17 cellular contexts compared by ENCODE assay signal in genomic region chr14:90561031-90561430, GRCh38.
DNase-seq lines count a peak whose midpoint lies in the region; ATAC-seq and TF ChIP-seq lines count a peak whose summit lies in the region.
"Had no signal": no experiment of that assay in that cellular context is flagged by ENCODE, and none has a peak within 500 bp of the region (broad histone marks: within the 10 kb centered on the region; RNA-seq: fewer than 3 reads in every experiment).

No MANE protein-coding gene starts in this region.

- TF ChIP-seq CTCF in natural killer cell (IDR thresholded peaks at IDR 0.05) (no peak), brain (conservative IDR thresholded peaks at IDR 0.05) (no peak), tibial artery (IDR thresholded peaks at IDR 0.05) (no peak)
- TF ChIP-seq CTCF in activated CD8-positive, alpha-beta T cell treated with anti-CD3 and anti-CD28 coated beads for 36 hours (IDR thresholded peaks at IDR 0.05) = no peak

- no peaks in the 10 kb centered on the region for H3K36me3 Mint-ChIP-seq in natural killer cell treated with Interleukin-12 subunit alpha and Interleukin-12 subunit beta and Interleukin-15 and Interleukin-18, amount 100 ng/mL, for 72 hours
- H3K36me3 Mint-ChIP-seq in natural killer cell = no peaks in the 10 kb centered on the region
- H3K36me3 Mint-ChIP-seq in brain = peaks cover 13% of the 10 kb centered on the region
- no peaks in the 10 kb centered on the region for H3K36me3 Mint-ChIP-seq in activated CD8-positive, alpha-beta T cell treated with anti-CD3 and anti-CD28 coated beads for 36 hours (ENCODE audit: low read depth)

- peak in 1 of 2 donors; percentile 4 for ATAC-seq in natural killer cell treated with Interleukin-12 subunit alpha and Interleukin-12 subunit beta and Interleukin-15 and Interleukin-18, amount 100 ng/mL, for 72 hours
- ATAC-seq in natural killer cell = no peak
- ATAC-seq in activated CD8-positive, alpha-beta T cell treated with anti-CD3 and anti-CD28 coated beads for 36 hours = no peak
- ATAC-seq: Panc1, Right ventricle myocardium inferior, SK-N-SH treated with all-trans-retinoic acid at 6 μM for 48 hours had no signal

- H3K27me3 ChIP-seq in tibial artery = no peaks in the 10 kb centered on the region
- H3K27me3 ChIP-seq: BLaER1 treated with 17β-estradiol and CSF1 and Interleukin-3, amounts not matched to agents 10 nM and 100 nM had no signal

- H3K9me3 Mint-ChIP-seq in natural killer cell treated with Interleukin-12 subunit alpha and Interleukin-12 subunit beta and Interleukin-15 and Interleukin-18, amount 100 ng/mL, for 72 hours = no peaks in the 10 kb centered on the region
- H3K9me3 Mint-ChIP-seq in natural killer cell (no peaks in the 10 kb centered on the region), brain (no peaks in the 10 kb centered on the region)
- H3K9me3 Mint-ChIP-seq in activated CD8-positive, alpha-beta T cell treated with anti-CD3 and anti-CD28 coated beads for 36 hours = no peaks in the 10 kb centered on the region

- peak; percentile 56 for DNase-seq in natural killer cell treated with Interleukin-12 subunit alpha and Interleukin-12 subunit beta and Interleukin-15 and Interleukin-18, amount 100 ng/mL, for 72 hours (ENCODE audit: low spot score)
- DNase-seq in natural killer cell = no peak
- DNase-seq in left kidney (ENCODE audit: low read depth, low spot score) = peak; percentile 59
- no peak for DNase-seq in activated CD8-positive, alpha-beta T cell treated with anti-CD3 and anti-CD28 coated beads for 36 hours
- DNase-seq in tibial artery = no peak
- DNase-seq in NOMO-1 (lab: John Stamatoyannopoulos, UW; ENCODE audit: unreplicated experiment in 2 of 2) = no peak
- DNase-seq: DMS153, EL, IMR-90, Kasumi-1, NCI-H2081 treated with DMSO at 0.1 percent for 48 hours, NCI-H446 had no signal

- CTCF ChIA-PET in activated CD8-positive, alpha-beta T cell treated with anti-CD3 and anti-CD28 coated beads for 36 hours (lab: Charles Lee) = interaction anchor here (0.9 kb wide), 1 partner anchor 136 kb away, joined by 4 read pairs; no protein-coding TSS in a partner anchor

- no peaks in the 10 kb centered on the region for H3K4me1 Mint-ChIP-seq in natural killer cell treated with Interleukin-12 subunit alpha and Interleukin-12 subunit beta and Interleukin-15 and Interleukin-18, amount 100 ng/mL, for 72 hours (ENCODE audit: low read depth in 2 of 2)
- H3K4me1 Mint-ChIP-seq in natural killer cell = no peaks in the 10 kb centered on the region
- H3K4me1 Mint-ChIP-seq in brain = peaks cover 46% of the 10 kb centered on the region
- no peaks in the 10 kb centered on the region for H3K4me1 Mint-ChIP-seq in activated CD8-positive, alpha-beta T cell treated with anti-CD3 and anti-CD28 coated beads for 36 hours (ENCODE audit: low read depth)

- H3K4me3 ChIP-seq in tibial artery = no peak overlapping the region
- H3K4me3 ChIP-seq: BLaER1 treated with 17β-estradiol and CSF1 and Interleukin-3, amounts not matched to agents 10 nM and 100 nM had no signal

- H3K4me1 ChIP-seq in tibial artery = peaks cover 0 to 8% (median 7%) of the 10 kb centered on the region in 4 donors

- no peaks in the 10 kb centered on the region for H3K9me3 ChIP-seq in tibial artery
- H3K9me3 ChIP-seq: BLaER1 treated with 17β-estradiol and CSF1 and Interleukin-3, amounts not matched to agents 10 nM and 100 nM had no signal

- no peaks in the 10 kb centered on the region for H3K27me3 Mint-ChIP-seq in natural killer cell treated with Interleukin-12 subunit alpha and Interleukin-12 subunit beta and Interleukin-15 and Interleukin-18, amount 100 ng/mL, for 72 hours
- H3K27me3 Mint-ChIP-seq in natural killer cell (ENCODE audit: low read depth in 2 of 2) (no peaks in the 10 kb centered on the region), brain (no peaks in the 10 kb centered on the region)
- H3K27me3 Mint-ChIP-seq in activated CD8-positive, alpha-beta T cell treated with anti-CD3 and anti-CD28 coated beads for 36 hours = no peaks in the 10 kb centered on the region

- no peak overlapping the region for H3K27ac ChIP-seq in tibial artery
- H3K27ac ChIP-seq: BLaER1 treated with 17β-estradiol and CSF1 and Interleukin-3, amounts not matched to agents 10 nM and 100 nM had no signal

- no peak overlapping the region for H3K4me3 Mint-ChIP-seq in natural killer cell treated with Interleukin-12 subunit alpha and Interleukin-12 subunit beta and Interleukin-15 and Interleukin-18, amount 100 ng/mL, for 72 hours
- H3K4me3 Mint-ChIP-seq in natural killer cell (no peak overlapping the region), brain (no peak overlapping the region)
- no peak overlapping the region for H3K4me3 Mint-ChIP-seq in activated CD8-positive, alpha-beta T cell treated with anti-CD3 and anti-CD28 coated beads for 36 hours

- H3K36me3 ChIP-seq in tibial artery = peaks cover 0 to 4% (median 0%) of the 10 kb centered on the region in 3 donors

- POLR2A ChIA-PET in activated CD8-positive, alpha-beta T cell treated with anti-CD3 and anti-CD28 coated beads for 36 hours (lab: Charles Lee) = interaction anchor here (1.4 kb wide), 1 partner anchor 15 kb away, joined by 3 read pairs; no protein-coding TSS in a partner anchor

- no peak overlapping the region for H3K27ac Mint-ChIP-seq in natural killer cell treated with Interleukin-12 subunit alpha and Interleukin-12 subunit beta and Interleukin-15 and Interleukin-18, amount 100 ng/mL, for 72 hours
- no peak overlapping the region for H3K27ac Mint-ChIP-seq in natural killer cell
- peak overlapping the region; percentile 73 to 98 (median 81) for H3K27ac Mint-ChIP-seq in brain
- H3K27ac Mint-ChIP-seq in activated CD8-positive, alpha-beta T cell treated with anti-CD3 and anti-CD28 coated beads for 36 hours = no peak overlapping the region

- intact Hi-C loops in natural killer cell (cut with micrococcal nuclease) = no loop called here
- intact Hi-C loops in activated CD8-positive, alpha-beta T cell treated with anti-CD3 and anti-CD28 coated beads for 36 hours (cut with micrococcal nuclease) = no loop called here
- intact Hi-C loops in tibial artery (cut with DNase I; ENCODE audit: low total_unique reads) = no loop called here

Comparison
In these comparisons a context has a peak if more than half of its experiments do, and no peak if none do; other contexts are left out.
1. DNase-seq: peak in natural killer cell treated with Interleukin-12 subunit alpha and Interleukin-12 subunit beta and Interleukin-15 and Interleukin-18, amount 100 ng/mL, for 72 hours (single experiment) and left kidney (single experiment); none in natural killer cell (single experiment), activated CD8-positive, alpha-beta T cell treated with anti-CD3 and anti-CD28 coated beads for 36 hours (single experiment), tibial artery (0 of 2) and NOMO-1 (0 of 2).
2. H3K27ac Mint-ChIP-seq: peak in brain (5 of 5); none in natural killer cell treated with Interleukin-12 subunit alpha and Interleukin-12 subunit beta and Interleukin-15 and Interleukin-18, amount 100 ng/mL, for 72 hours (0 of 2), natural killer cell (0 of 2) and activated CD8-positive, alpha-beta T cell treated with anti-CD3 and anti-CD28 coated beads for 36 hours (single experiment).